ENCODE assay signal across 13 cellular contexts in the genomic region with DNA sequence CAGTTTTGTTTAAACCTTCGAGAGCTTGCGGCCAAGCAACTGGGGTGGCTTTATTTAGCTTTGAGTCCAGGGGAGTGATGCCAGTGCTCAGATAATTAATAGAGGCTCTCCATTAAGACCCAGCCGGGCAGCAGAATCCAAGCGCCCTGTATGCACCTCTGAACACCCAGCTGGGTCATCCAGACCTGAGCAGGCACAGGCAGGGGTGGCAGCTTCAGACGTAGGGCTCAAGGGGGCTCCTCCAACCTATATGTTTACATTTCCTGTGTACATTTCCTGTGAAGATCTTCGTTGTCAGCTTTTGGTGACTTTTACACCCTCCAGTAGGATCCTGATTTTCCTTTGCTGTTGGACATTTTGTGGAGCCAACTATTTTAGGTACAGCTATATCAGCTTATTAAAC.
DNase-seq lines count a peak whose midpoint lies in the region; ATAC-seq and TF ChIP-seq lines count a peak whose summit lies in the region.
"Had no signal": no experiment of that assay in that cellular context is flagged by ENCODE, and none has a peak within 500 bp of the region (broad histone marks: within the 10 kb centered on the region; RNA-seq: fewer than 3 reads in every experiment).

No MANE protein-coding gene starts in this region.

- TF ChIP-seq CTCF in chondrocyte (IDR thresholded peaks at IDR 0.05) (no peak), stomach (IDR thresholded peaks at IDR 0.05) (no peak)

- intact Hi-C loops in stomach (cut with DNase I; ENCODE audit: low total_unique reads), result no loop called here

- H3K27ac Mint-ChIP-seq in chondrocyte (ENCODE audit: unreplicated experiment), result peak overlapping the region; percentile 59

- peak overlapping the region; percentile 89 for H3K27ac ChIP-seq in HUES64 (ENCODE audit: low read depth, low read length)
- H3K27ac ChIP-seq in mesodermal cell (ENCODE audit: low read depth, low read length, severe bottlenecking), result peak overlapping the region; percentile 92
- peak overlapping the region; percentile 48 to 68 (median 56) for H3K27ac ChIP-seq in stomach
- H3K27ac ChIP-seq: adrenal gland, epithelial cell of prostate had no signal

- no peaks in the 10 kb centered on the region for H3K27me3 ChIP-seq in HUES64 (ENCODE audit: insufficient read depth, low read length)
- H3K27me3 ChIP-seq in stomach, result no peaks in the 10 kb centered on the region
- H3K27me3 ChIP-seq: adrenal gland had no signal

- no peak for TF ChIP-seq POLR2A in stomach (IDR thresholded peaks at IDR 0.05)

- WGBS in HUES64, result 76% methylated on average over 6 of the region's 6 CpGs
- WGBS in mesodermal cell (ENCODE audit: insufficient coverage in 2 of 2), 2 experiments, result 54 to 74% methylated on average over 5 to 6 of the region's 6 CpGs
- 23 to 50% (median 29%) methylated on average over 6 of the region's 6 CpGs for WGBS in stomach, 5 donors

- ATAC-seq in GM21576 (IDR thresholded peaks at IDR 0.05; ENCODE audit: unreplicated experiment), result no peak
- no peak for ATAC-seq in HG03097 (IDR thresholded peaks at IDR 0.05; ENCODE audit: low FRiP score, unreplicated experiment)
- ATAC-seq: HCT116 had no signal

- H3K36me3 Mint-ChIP-seq in chondrocyte (ENCODE audit: low read depth), result peaks cover 5% of the 10 kb centered on the region

- H3K27me3 Mint-ChIP-seq in chondrocyte (ENCODE audit: low read depth), result peaks cover 3% of the 10 kb centered on the region

- H3K4me3 Mint-ChIP-seq in chondrocyte (ENCODE audit: unreplicated experiment), result no peak overlapping the region

- peaks cover 34% of the 10 kb centered on the region for H3K4me1 ChIP-seq in HUES64 (ENCODE audit: insufficient read depth, low read length)
- H3K4me1 ChIP-seq in mesodermal cell (ENCODE audit: control insufficient read depth, insufficient read depth, low read length, poor library complexity, severe bottlenecking), result peaks cover 13% of the 10 kb centered on the region
- H3K4me1 ChIP-seq in stomach, result peaks cover 9 to 30% (median 16%) of the 10 kb centered on the region in 4 donors
- H3K4me1 ChIP-seq: adrenal gland had no signal

- DNase-seq in chondrocyte (ENCODE audit: low spot score), result no peak
- peak; percentile 32 for DNase-seq in stomach
- DNase-seq in NCI-H1436 treated with DMSO at 0.1 percent for 48 hours (lab: John Stamatoyannopoulos, UW), result no peak
- no peak for DNase-seq in NCI-H446 treated with DMSO at 0.1 percent for 48 hours (lab: John Stamatoyannopoulos, UW)
- DNase-seq: activated CD4-positive, CD25-positive, alpha-beta regulatory T cell; adrenal gland; glutamatergic neuron had no signal

- no peak overlapping the region for H3K4me3 ChIP-seq in HUES64 (ENCODE audit: low read length)
- no peak overlapping the region for H3K4me3 ChIP-seq in mesodermal cell (ENCODE audit: extremely low read depth, insufficient read depth, low read length, poor library complexity, severe bottlenecking)
- H3K4me3 ChIP-seq in stomach, result no peak overlapping the region
- H3K4me3 ChIP-seq: adrenal gland had no signal

- peaks cover 35% of the 10 kb centered on the region for H3K9me3 Mint-ChIP-seq in chondrocyte (ENCODE audit: low read depth)

- H3K9me3 ChIP-seq in HUES64 (ENCODE audit: insufficient read depth, low read depth, low read length) (peaks cover 33% of the 10 kb centered on the region), mesodermal cell (ENCODE audit: control insufficient read depth, low read length) (no peaks in the 10 kb centered on the region), stomach (peaks cover 0 to 4% (median 0%) of the 10 kb centered on the region in 4 donors)

- TF ChIP-seq EP300 in stomach (IDR thresholded peaks at IDR 0.05), result no peak

- H3K9ac ChIP-seq in HUES64 (ENCODE audit: low read depth, low read length), result peak overlapping the region; percentile 64

- H3K4me1 Mint-ChIP-seq in chondrocyte (ENCODE audit: low read depth), result peaks cover 23% of the 10 kb centered on the region

- H3K36me3 ChIP-seq in HUES64 (ENCODE audit: insufficient read depth, low read length) (peaks cover 6% of the 10 kb centered on the region; the same call in 1 of the 2 replicates), mesodermal cell (ENCODE audit: control insufficient read depth, insufficient read depth, low read length) (no peaks in the 10 kb centered on the region), stomach (no peaks in the 10 kb centered on the region)
- H3K36me3 ChIP-seq: adrenal gland had no signal
